In the genomic region with DNA sequence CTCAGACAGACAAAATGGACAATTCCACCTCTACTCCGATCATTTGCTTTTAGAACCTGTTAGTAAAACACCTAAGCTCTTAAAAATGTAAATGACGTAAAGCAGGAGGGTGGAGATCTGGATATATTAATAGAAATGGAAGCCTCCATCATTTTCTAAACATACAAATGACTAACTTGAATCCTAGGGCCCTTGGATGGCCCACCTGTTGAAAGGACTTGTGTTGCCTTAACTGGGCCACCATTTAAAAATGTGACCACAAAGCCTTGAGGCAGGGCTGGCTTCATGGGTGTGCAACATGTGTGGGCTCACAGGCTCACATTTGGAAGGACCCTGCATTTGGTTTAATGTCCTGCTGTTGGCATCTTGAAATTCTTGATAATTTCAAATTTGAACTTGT, we compare ENCODE assay signal across 7 cellular contexts.
"Had no signal": no experiment of that assay in that cellular context is flagged by ENCODE, and none has a peak within 500 bp of the region (broad histone marks: within the 10 kb centered on the region; RNA-seq: fewer than 3 reads in every experiment).

No MANE protein-coding gene starts in this region.

- H3K4me3 ChIP-seq: GM23248 had no signal

- H3K9ac ChIP-seq: GM23248 had no signal

- DNase-seq: GM23248, HCEC 1CT, HFFc6 had no signal

- H3K4me3 Mint-ChIP-seq: H9, HFFc6, IgD-negative memory B cell had no signal

- ATAC-seq: HepG2 had no signal

- H3K27ac Mint-ChIP-seq: H9, HFFc6, IgD-negative memory B cell had no signal

- H2AFZ ChIP-seq: GM23248 had no signal

- H3K27ac ChIP-seq: GM23248, HL-60 had no signal

- H3K9me3 Mint-ChIP-seq: H9, HFFc6 had no signal

- H3K36me3 Mint-ChIP-seq: IgD-negative memory B cell had no signal
